17 cellular contexts compared by ENCODE assay signal in the genomic region with DNA sequence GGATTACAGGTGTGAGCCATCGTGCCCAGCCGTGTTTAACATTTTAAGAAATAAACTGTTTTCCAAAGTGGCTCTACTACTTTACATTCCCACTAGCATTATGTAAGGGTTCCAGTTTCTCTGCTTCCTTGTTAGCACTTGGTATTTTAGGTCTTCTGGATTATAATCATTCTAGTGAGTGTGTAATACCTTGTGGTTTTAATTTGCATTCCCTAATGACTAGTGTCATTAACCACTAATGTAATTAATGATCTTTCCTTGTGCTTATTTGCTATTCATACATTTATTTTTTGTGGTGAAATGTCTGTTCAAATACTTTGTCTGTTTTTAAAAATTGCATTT. TPM values are rescaled to one million over a fixed set of nuclear protein-coding genes. Genes with fewer than 3 reads are reported as not detected.
DNase-seq lines count a peak whose midpoint lies in the region; ATAC-seq, FAIRE-seq and TF ChIP-seq lines count a peak whose summit lies in the region.
"Had no signal": no experiment of that assay in that cellular context is flagged by ENCODE, and none has a peak within 500 bp of the region (broad histone marks: within the 10 kb centered on the region; RNA-seq: fewer than 3 reads in every experiment).

No MANE protein-coding gene starts in this region.

- TF ChIP-seq EP300 in GM12878 (IDR thresholded peaks at IDR 0.05; ENCODE audit: borderline replicate concordance in 1 of 2, control insufficient read depth in 1 of 2, low read depth in 2 of 2, low read length in 2 of 2), result no peak

- H3K79me2 ChIP-seq in GM12878 (ENCODE audit: control insufficient read depth, insufficient read depth, low read length), result peaks cover 5% of the 10 kb centered on the region

- WGBS in GM12878 (ENCODE audit: insufficient coverage, insufficient replicate concordance, low lambda C conversion rate, missing lambda C conversion rate), result 100% methylated on average over 2 of the region's 2 CpGs
- 70 to 80% methylated on average over 2 of the region's 2 CpGs for WGBS in testis, 2 donors

- FAIRE-seq in GM12878 (lab: Jason Lieb, UNC) (no peak), islet of Langerhans (lab: Jason Lieb, UNC) (peak; percentile 58)

- intact Hi-C loops in GM12878 (cut with micrococcal nuclease; ENCODE audit: unreplicated experiment), result no loop called here
- intact Hi-C loops in testis (cut with DNase I; ENCODE audit: low total_unique reads), result no loop called here

- POLR2A ChIA-PET in GM12878 (lab: Charles Lee), result interaction anchor here (1.1 kb wide), 1 partner anchor 15 kb away, joined by 3 read pairs; no protein-coding TSS in a partner anchor

- TF ChIP-seq RAD21 in GM12878 (IDR thresholded peaks at IDR 0.05; ENCODE audit: insufficient read depth, low read depth, low read length), result no peak

- peaks cover 21% of the 10 kb centered on the region for H3K36me3 Mint-ChIP-seq in HFFc6 (ENCODE audit: low read depth)

- H3K9me3 ChIP-seq in GM12878 (replicated peaks; ENCODE audit: control insufficient read depth, insufficient read depth, low read length), result no peaks in the 10 kb centered on the region
- no peaks in the 10 kb centered on the region for H3K9me3 ChIP-seq in testis
- H3K9me3 ChIP-seq: esophagus squamous epithelium had no signal

- no peak overlapping the region for H3K4me3 ChIP-seq in GM12878
- H3K4me3 ChIP-seq in testis, result no peak overlapping the region
- H3K4me3 ChIP-seq: esophagus squamous epithelium had no signal

- RAD21 ChIA-PET in GM12878 (lab: Charles Lee; ENCODE audit: unreplicated experiment), result interaction anchor here (3.2 kb wide), 1 partner anchor 210 kb away, joined by 18 read pairs; no protein-coding TSS in a partner anchor

- H3K27me3 ChIP-seq in GM12878 (replicated peaks in 1 of 2; ENCODE audit: control insufficient read depth in 2 of 2, insufficient read depth in 2 of 2, low read length in 1 of 2), result no peaks in the 10 kb centered on the region
- no peaks in the 10 kb centered on the region for H3K27me3 ChIP-seq in testis
- H3K27me3 ChIP-seq: esophagus squamous epithelium had no signal

- peak overlapping the region; percentile 9; the same call in 1 of the 2 replicates for H3K27ac Mint-ChIP-seq in HFFc6

- no peak overlapping the region for H3K9ac ChIP-seq in GM12878 (ENCODE audit: control insufficient read depth, insufficient read depth, low read length)

- H3K4me1 ChIP-seq in GM12878 (ENCODE audit: control insufficient read depth, insufficient read depth, low read length), result peaks cover 8% of the 10 kb centered on the region
- H3K4me1 ChIP-seq in testis, result peaks cover 5% of the 10 kb centered on the region

- BruUV-seq in GM12878 (replicated peaks; lab: Mats Ljungman, UMichigan), result no TSS peak

- no peaks in the 10 kb centered on the region for H4K20me1 ChIP-seq in GM12878 (ENCODE audit: control insufficient read depth, insufficient read depth)

- no peak overlapping the region for H3K27ac ChIP-seq in GM12878 (ENCODE audit: control insufficient read depth, insufficient read depth)
- peak overlapping the region; percentile 66 for H3K27ac ChIP-seq in substantia nigra (ENCODE audit: low read depth, low read length, poor library complexity, severe bottlenecking)
- no peak overlapping the region for H3K27ac ChIP-seq in testis
- H3K27ac ChIP-seq: HL-60 had no signal

- TF ChIP-seq CTCF in HFFc6 (IDR thresholded peaks at IDR 0.05) (no peak), GM12878 (IDR thresholded peaks at IDR 0.05 in 2 of 3, conservative IDR thresholded peaks at IDR 0.05 in 1 of 3; ENCODE audit: control insufficient read depth in 2 of 3, extremely low read depth in 1 of 3, insufficient read depth in 1 of 3, low read depth in 3 of 3, low read length in 3 of 3) (no peak), testis (IDR thresholded peaks at IDR 0.05) (no peak)

- H2AFZ ChIP-seq in GM12878 (ENCODE audit: control insufficient read depth, low read depth, low read length), result no peak overlapping the region

- ATAC-seq in GM12878, result no peak
- no peak for ATAC-seq in HG02763 (IDR thresholded peaks at IDR 0.05; ENCODE audit: unreplicated experiment)

- H3K36me3 ChIP-seq in GM12878 (ENCODE audit: control insufficient read depth in 2 of 2, insufficient read depth in 2 of 2, low read length in 1 of 2) (peaks cover 0 to 3% of the 10 kb centered on the region in 2 experiments; a peak in 1 of 4 replicates), testis (ENCODE audit: low read depth, missing control alignments) (no peaks in the 10 kb centered on the region)

- CTCF ChIA-PET in GM12878 (lab: Yijun Ruan, JAX), result interaction anchor here (1.4 to 1.7 kb wide), 2 partner anchors 11 to 15 kb away, joined by 4 to 6 read pairs; no protein-coding TSS in a partner anchor

- SMC1A ChIA-PET in GM12878 (lab: Charles Lee; ENCODE audit: uncharacterized antibody, unreplicated experiment), result interaction anchor here (1.5 to 1.7 kb wide), 2 partner anchors 30 to 210 kb away, joined by 4 to 5 read pairs; no protein-coding TSS in a partner anchor

- H3K4me1 Mint-ChIP-seq in HFFc6 (ENCODE audit: low read depth), result peaks cover 32% of the 10 kb centered on the region

- in situ Hi-C loops in GM12878 (cut with MboI), result no loop called here

- no peak overlapping the region for H3K4me3 Mint-ChIP-seq in HFFc6
- H3K4me3 Mint-ChIP-seq: activated naive CD4-positive, alpha-beta T cell treated with anti-CD3 and anti-CD28 coated beads, Interleukin-2, amount 50 U/mL, for 24 hours had no signal

- no peak overlapping the region for H3K4me2 ChIP-seq in GM12878 (ENCODE audit: control insufficient read depth, insufficient read depth)

- DNase-seq in HFFc6 (no peak), GM12878 (ENCODE audit: low read depth, low spot score) (no peak), substantia nigra (lab: John Stamatoyannopoulos, UW) (no peak), testis (no peak)
- no peak for DNase-seq in activated CD4-positive, alpha-beta T cell treated with anti-CD3 and anti-CD28 coated beads for 1 hour
- DNase-seq: activated CD4-positive, CD25-positive, alpha-beta regulatory T cell; activated CD8-positive, alpha-beta memory T cell treated with anti-CD3 and anti-CD28 coated beads, Interleukin-2, amount 50 U/mL, for 4 hours; DMS53; esophagus squamous epithelium; NCI-H510A; occipital lobe; OCI-M1; SW 1271 had no signal

- H3K9me3 Mint-ChIP-seq in HFFc6, result no peaks in the 10 kb centered on the region
- H3K9me3 Mint-ChIP-seq: activated naive CD4-positive, alpha-beta T cell treated with anti-CD3 and anti-CD28 coated beads, Interleukin-2, amount 50 U/mL, for 24 hours had no signal

- TF ChIP-seq POLR2A in GM12878 (IDR thresholded peaks at IDR 0.05; ENCODE audit: low read depth, low read length), result no peak
- TF ChIP-seq POLR2A in testis (IDR thresholded peaks at IDR 0.05), result no peak

- no peaks in the 10 kb centered on the region; the same call in 1 of the 2 replicates for H3K27me3 Mint-ChIP-seq in HFFc6 (ENCODE audit: insufficient read depth)
- H3K27me3 Mint-ChIP-seq: activated naive CD4-positive, alpha-beta T cell treated with anti-CD3 and anti-CD28 coated beads, Interleukin-2, amount 50 U/mL, for 24 hours had no signal

RNA-seq across cellular contexts. Expression of gene ARIH2, which starts 30.7 kb away (rescaled TPM):
- 10 to 100 TPM; 60.0 to 71.6 (median 68.3) TPM for total RNA-seq in HFFc6 (2021; fragmentation: NEBNext Ultra II Directional; extraction: Animal tissue kit (Norgen Biotek cat#: 25700))
- 128 and 140 TPM in 2 replicates for total RNA-seq in GM12878 (2013; cell fraction: nucleolus; rRNA removed)
- total RNA-seq in GM12878 (2014; rRNA removed) (74.7 and 77.4 TPM in 2 replicates), GM12878 (2014; rRNA removed; fragmentation: Illumina TruSeq; extraction: Trizol) (63.6 and 67.1 TPM in 2 replicates), GM12878 (2021) (58.7 and 61.8 TPM in 2 replicates), testis (100 to 1,000 TPM; 127 to 157 TPM)
- 30.9 TPM for polyA plus RNA-seq in GM12878 (2011; ENCODE audit: low read depth)
- polyA plus RNA-seq in GM12878 (2011; rRNA removed) (59.7 and 74.0 TPM in 2 replicates), GM12878 (2014; fragmentation: Illumina TruSeq; extraction: Trizol) (50.5 and 60.2 TPM in 2 replicates), GM12878 (2014; fragmentation: Nextera tagmentation; extraction: Ambion mirVana) (10 to 100 TPM; 18.7 to 22.2 TPM), GM12878 (2014; rRNA removed) (56.8 and 58.5 TPM in 2 replicates), GM12878 (2016; fragmentation: Nextera tagmentation; extraction: Ambion mirVana) (10 to 100 TPM; 70.1 to 74.4 TPM), testis (ENCODE audit: insufficient read depth, low read depth, low replicate concordance) (106 TPM)
- 67.2 and 70.7 TPM in 2 replicates for polyA plus RNA-seq in GM12878 (2011; cell fraction: cytosol; rRNA removed)
- 67.3 and 73.8 TPM in 2 replicates for polyA plus RNA-seq in GM12878 (2011; cell fraction: nucleus; rRNA removed)
- polyA plus RNA-seq in GM12878 (2012), result 32.0 and 43.5 TPM in 2 replicates
- 83.8 and 86.3 TPM in 2 replicates for polyA minus RNA-seq in GM12878 (2011; rRNA and poly(A)+ RNA removed)
- 24.6 and 41.0 TPM in 2 replicates for polyA minus RNA-seq in GM12878 (2011; cell fraction: cytosol; rRNA and poly(A)+ RNA removed)
- polyA minus RNA-seq in GM12878 (2011; cell fraction: nucleus; rRNA and poly(A)+ RNA removed), result 28.0 and 56.9 TPM in 2 replicates

RNA-seq across cellular contexts. Expression of gene P4HTM, which starts 40.7 kb away (rescaled TPM):
- total RNA-seq in HFFc6 (2021; fragmentation: NEBNext Ultra II Directional; extraction: Animal tissue kit (Norgen Biotek cat#: 25700)), result 10 to 100 TPM; 29.1 to 41.4 (median 31.6) TPM
- total RNA-seq in GM12878 (2013; cell fraction: nucleolus; rRNA removed), result 81.4 and 96.2 TPM in 2 replicates
- total RNA-seq in GM12878 (2014; rRNA removed) (27.1 and 31.1 TPM in 2 replicates), GM12878 (2014; rRNA removed; fragmentation: Illumina TruSeq; extraction: Trizol) (13.6 and 13.7 TPM in 2 replicates), GM12878 (2021) (24.4 and 28.6 TPM in 2 replicates), testis (100 to 1,000 TPM; 107 to 122 TPM)
- polyA plus RNA-seq in GM12878 (2011; ENCODE audit: low read depth), result 8.2 TPM
- polyA plus RNA-seq in GM12878 (2011; rRNA removed) (15.8 and 23.6 TPM in 2 replicates), GM12878 (2014; fragmentation: Illumina TruSeq; extraction: Trizol) (5.3 and 9.7 TPM in 2 replicates), GM12878 (2014; fragmentation: Nextera tagmentation; extraction: Ambion mirVana) (1 to 10 TPM in 1 of 2 experiments, under 1 TPM in 1; 0.76 to 6.5 TPM), GM12878 (2014; rRNA removed) (28.7 and 28.8 TPM in 2 replicates), GM12878 (2016; fragmentation: Nextera tagmentation; extraction: Ambion mirVana) (10 to 100 TPM; 22.7 to 23.1 TPM), testis (ENCODE audit: insufficient read depth, low read depth, low replicate concordance) (52.3 TPM)
- 23.6 and 35.3 TPM in 2 replicates for polyA plus RNA-seq in GM12878 (2011; cell fraction: cytosol; rRNA removed)
- polyA plus RNA-seq in GM12878 (2011; cell fraction: nucleus; rRNA removed), result 153 and 183 TPM in 2 replicates
- polyA plus RNA-seq in GM12878 (2012), result 16.8 and 20.6 TPM in 2 replicates
- 33.9 and 57.0 TPM in 2 replicates for polyA minus RNA-seq in GM12878 (2011; rRNA and poly(A)+ RNA removed)
- polyA minus RNA-seq in GM12878 (2011; cell fraction: cytosol; rRNA and poly(A)+ RNA removed), result 22.1 and 39.0 TPM in 2 replicates
- 65.0 and 89.6 TPM in 2 replicates for polyA minus RNA-seq in GM12878 (2011; cell fraction: nucleus; rRNA and poly(A)+ RNA removed)

RNA-seq across cellular contexts. Expression of gene SLC25A20, which starts 50.7 kb away (rescaled TPM):
- 10 to 100 TPM; 20.4 to 25.2 (median 22.0) TPM for total RNA-seq in HFFc6 (2021; fragmentation: NEBNext Ultra II Directional; extraction: Animal tissue kit (Norgen Biotek cat#: 25700))
- total RNA-seq in GM12878 (2013; cell fraction: nucleolus; rRNA removed), result 10.9 and 13.8 TPM in 2 replicates
- total RNA-seq in GM12878 (2014; rRNA removed) (22.4 and 22.9 TPM in 2 replicates), GM12878 (2014; rRNA removed; fragmentation: Illumina TruSeq; extraction: Trizol) (20.7 and 24.2 TPM in 2 replicates), GM12878 (2021) (12.9 and 14.5 TPM in 2 replicates), testis (10 to 100 TPM; 13.0 to 15.7 TPM)
- polyA plus RNA-seq in GM12878 (2011; ENCODE audit: low read depth), result 16.1 TPM
- polyA plus RNA-seq in GM12878 (2011; rRNA removed) (26.2 and 31.5 TPM in 2 replicates), GM12878 (2014; fragmentation: Illumina TruSeq; extraction: Trizol) (21.9 and 24.0 TPM in 2 replicates), GM12878 (2014; fragmentation: Nextera tagmentation; extraction: Ambion mirVana) (10 to 100 TPM; 14.4 to 18.7 TPM), GM12878 (2014; rRNA removed) (18.5 TPM in 2 replicates), GM12878 (2016; fragmentation: Nextera tagmentation; extraction: Ambion mirVana) (10 to 100 TPM; 31.5 to 38.6 TPM), testis (ENCODE audit: insufficient read depth, low read depth, low replicate concordance) (19.6 TPM)
- 15.0 and 18.6 TPM in 2 replicates for polyA plus RNA-seq in GM12878 (2011; cell fraction: cytosol; rRNA removed)
- 16.0 and 16.8 TPM in 2 replicates for polyA plus RNA-seq in GM12878 (2011; cell fraction: nucleus; rRNA removed)
- 13.6 and 19.1 TPM in 2 replicates for polyA plus RNA-seq in GM12878 (2012)
- polyA minus RNA-seq in GM12878 (2011; rRNA and poly(A)+ RNA removed), result 10.4 and 16.0 TPM in 2 replicates
- polyA minus RNA-seq in GM12878 (2011; cell fraction: cytosol; rRNA and poly(A)+ RNA removed), result 2.5 and 3.1 TPM in 2 replicates
- 2.4 and 3.8 TPM in 2 replicates for polyA minus RNA-seq in GM12878 (2011; cell fraction: nucleus; rRNA and poly(A)+ RNA removed)

RNA-seq across cellular contexts. Expression of gene WDR6, which starts 57.8 kb away (rescaled TPM):
- total RNA-seq in HFFc6 (2021; fragmentation: NEBNext Ultra II Directional; extraction: Animal tissue kit (Norgen Biotek cat#: 25700)), result 100 to 1,000 TPM; 107 to 123 (median 115) TPM
- 194 and 215 TPM in 2 replicates for total RNA-seq in GM12878 (2013; cell fraction: nucleolus; rRNA removed)
- 72.6 and 85.5 TPM in 2 replicates for total RNA-seq in GM12878 (2014; rRNA removed)
- total RNA-seq in GM12878 (2014; rRNA removed; fragmentation: Illumina TruSeq; extraction: Trizol), result 57.8 and 59.9 TPM in 2 replicates
- total RNA-seq in GM12878 (2021), result 150 and 169 TPM in 2 replicates
- polyA plus RNA-seq in GM12878 (2011; ENCODE audit: low read depth), result 121 TPM
- 53.5 and 119 TPM in 2 replicates for polyA plus RNA-seq in GM12878 (2011; rRNA removed)
- 133 and 171 TPM in 2 replicates for polyA plus RNA-seq in GM12878 (2011; cell fraction: cytosol; rRNA removed)
- polyA plus RNA-seq in GM12878 (2011; cell fraction: nucleus; rRNA removed), result 1,270 and 1,449 TPM in 2 replicates
- polyA plus RNA-seq in GM12878 (2012), result 156 and 221 TPM in 2 replicates
- 60.4 and 105 TPM in 2 replicates for polyA plus RNA-seq in GM12878 (2014; fragmentation: Illumina TruSeq; extraction: Trizol)
- polyA plus RNA-seq in GM12878 (2014; fragmentation: Nextera tagmentation; extraction: Ambion mirVana), result 10 to 100 TPM; 21.3 to 24.1 TPM
- 126 and 141 TPM in 2 replicates for polyA plus RNA-seq in GM12878 (2014; rRNA removed)
- polyA plus RNA-seq in GM12878 (2016; fragmentation: Nextera tagmentation; extraction: Ambion mirVana), result 100 to 1,000 TPM; 110 to 116 TPM
- 115 and 118 TPM in 2 replicates for polyA minus RNA-seq in GM12878 (2011; rRNA and poly(A)+ RNA removed)
- 32.7 and 37.9 TPM in 2 replicates for polyA minus RNA-seq in GM12878 (2011; cell fraction: cytosol; rRNA and poly(A)+ RNA removed)
- polyA minus RNA-seq in GM12878 (2011; cell fraction: nucleus; rRNA and poly(A)+ RNA removed), result 59.1 and 87.9 TPM in 2 replicates
- 100 to 1,000 TPM; 171 to 172 TPM for total RNA-seq in testis
- polyA plus RNA-seq in testis (ENCODE audit: insufficient read depth, low read depth, low replicate concordance), result 92.0 TPM
